ENCODE assay signal across 8 cellular contexts in genomic region chr4:36256398-36256828, GRCh38. TPM values are rescaled to one million over a fixed set of nuclear protein-coding genes. Genes with fewer than 3 reads are reported as not detected.
DNase-seq lines count a peak whose midpoint lies in the region; ATAC-seq and TF ChIP-seq lines count a peak whose summit lies in the region.

No MANE protein-coding gene starts in this region.

- H4K20me1 ChIP-seq in PC-3 (ENCODE audit: low read length), result no peaks in the 10 kb centered on the region

- CTCF ChIA-PET in PC-3 (lab: Charles Lee), result no interaction called here

- no peak for TF ChIP-seq POLR2A in NB4 (IDR thresholded peaks at IDR 0.05; ENCODE audit: extremely low read depth, insufficient read length)

- no peaks in the 10 kb centered on the region for H3K27me3 ChIP-seq in PC-3 (ENCODE audit: low read length)

- DNase-seq in NB4 (ENCODE audit: low read depth), result peak; percentile 31
- no peak for DNase-seq in left colon
- no peak for DNase-seq in RPMI8226
- no peak for DNase-seq in PC-3
- DNase-seq in kidney glomerular epithelial cell (lab: John Stamatoyannopoulos, UW), result no peak
- no peak for DNase-seq in NCI-H1048 (lab: John Stamatoyannopoulos, UW)

- no TSS peak for BruUV-seq in PC-3 (replicated peaks; lab: Mats Ljungman, UMichigan)

- H3K4me1 ChIP-seq in PC-3 (ENCODE audit: insufficient read depth, low read length), result no peaks in the 10 kb centered on the region

- POLR2A ChIA-PET in PC-3 (lab: Charles Lee; ENCODE audit: unreplicated experiment), result no interaction called here

- intact Hi-C loops in left colon (cut with DNase I, micrococcal nuclease) (no loop called here), PC-3 (cut with micrococcal nuclease) (no loop called here)

- H3K9me2 ChIP-seq in PC-3 (replicated peaks; ENCODE audit: low read length), result no peaks in the 10 kb centered on the region

- H2AFZ ChIP-seq in PC-3 (ENCODE audit: low read length), result no peak overlapping the region

- H3K27ac ChIP-seq in PC-3 (ENCODE audit: low read length), result no peak overlapping the region

- no peaks in the 10 kb centered on the region for H3K9me3 ChIP-seq in PC-3 (ENCODE audit: low read length)

- peak; percentile 71 for ATAC-seq in GM18511 (IDR thresholded peaks at IDR 0.05; ENCODE audit: unreplicated experiment)
- ATAC-seq in GM21786 (IDR thresholded peaks at IDR 0.05; ENCODE audit: unreplicated experiment), result peak; percentile 48
- peak; percentile 43 for ATAC-seq in left colon
- no peak for ATAC-seq in PC-3

- TF ChIP-seq CTCF in NB4 (IDR thresholded peaks at IDR 0.05; ENCODE audit: low read depth, low read length) (no peak), PC-3 (conservative IDR thresholded peaks at IDR 0.05; ENCODE audit: low read depth, low read length) (no peak)

- no peaks in the 10 kb centered on the region for H3F3A ChIP-seq in PC-3 (ENCODE audit: low read length, unreplicated experiment)

- H3K36me3 ChIP-seq in PC-3 (ENCODE audit: low read depth, low read length), result no peaks in the 10 kb centered on the region

- no peak overlapping the region for H3K9ac ChIP-seq in PC-3 (ENCODE audit: low read length)

- no peak overlapping the region for H3K4me2 ChIP-seq in PC-3 (ENCODE audit: low read length)

- no peaks in the 10 kb centered on the region for H3K79me2 ChIP-seq in PC-3 (ENCODE audit: low read length)

- H3K4me3 ChIP-seq in NB4 (ENCODE audit: low read depth, low read length), result no peak overlapping the region
- no peak overlapping the region for H3K4me3 ChIP-seq in PC-3 (ENCODE audit: low read length)

RNA-seq across cellular contexts. Expression of gene ARAP2, which starts 12.1 kb away (rescaled TPM):
- total RNA-seq in left colon (10 to 100 TPM; 19.5 to 22.3 TPM), PC-3 (2014; rRNA removed) (12.5 and 13.2 TPM in 2 replicates)

RNA-seq across cellular contexts. Expression of gene DTHD1, which starts 25.0 kb away (rescaled TPM):
- total RNA-seq in left colon, result under 1 TPM; 0.11 to 0.18 TPM
- total RNA-seq in PC-3 (2014; rRNA removed), result not detected in 2 replicates
